ENCODE assay signal across 21 cellular contexts in genomic region chr12:13405961-13406703, GRCh38.
DNase-seq lines count a peak whose midpoint lies in the region; ATAC-seq, FAIRE-seq and TF ChIP-seq lines count a peak whose summit lies in the region.
"Had no signal": no experiment of that assay in that cellular context is flagged by ENCODE, and none has a peak within 500 bp of the region (broad histone marks: within the 10 kb centered on the region; RNA-seq: fewer than 3 reads in every experiment).

No MANE protein-coding gene starts in this region.

- RAD21 ChIA-PET in HCT116 (lab: Charles Lee; ENCODE audit: low non-redundant PET in 1 of 2, low total read pairs in 2 of 2, uncharacterized antibody in 2 of 2, unreplicated experiment in 2 of 2) (no interaction called here), GM12878 (lab: Charles Lee; ENCODE audit: unreplicated experiment) (interaction anchor here (0.9 to 1.2 kb wide), 3 partner anchors 44 to 761 kb away, joined by 3 to 4 read pairs (median 3); no protein-coding TSS in a partner anchor)

- no peak for FAIRE-seq in GM12878 (lab: Jason Lieb, UNC)
- FAIRE-seq: HTR-8/SVneo had no signal

- H2AFZ ChIP-seq in HCT116 (ENCODE audit: low read depth, low read length, poor library complexity, severe bottlenecking), result no peak overlapping the region
- H2AFZ ChIP-seq in GM12878 (ENCODE audit: control insufficient read depth, low read depth, low read length), result no peak overlapping the region
- no peak overlapping the region for H2AFZ ChIP-seq in Karpas-422 (ENCODE audit: low read length)
- H2AFZ ChIP-seq: GM23248 had no signal

- H3K36me3 ChIP-seq in HCT116 (ENCODE audit: control insufficient read depth in 1 of 2, insufficient read depth in 2 of 2, low read length in 2 of 2) (no peaks in the 10 kb centered on the region), GM12878 (ENCODE audit: control insufficient read depth in 2 of 2, insufficient read depth in 2 of 2, low read length in 1 of 2) (no peaks in the 10 kb centered on the region), lung (ENCODE audit: control insufficient read depth in 2 of 2, insufficient read depth in 2 of 2, low read length in 2 of 2) (no peaks in the 10 kb centered on the region), brain microvascular endothelial cell (replicated peaks) (no peaks in the 10 kb centered on the region), Karpas-422 (ENCODE audit: insufficient read depth, low read length) (no peaks in the 10 kb centered on the region)
- H3K36me3 ChIP-seq: HAP-1 had no signal

- CTCF ChIA-PET in HCT116 (lab: Charles Lee), result interaction anchor here (0.6 to 1.1 kb wide), 2 partner anchors 44 to 565 kb away, joined by 3 read pairs; no protein-coding TSS in a partner anchor
- CTCF ChIA-PET in GM12878 (lab: Yijun Ruan, JAX), result interaction anchor here (0.6 to 1.8 kb wide), 6 partner anchors 8 to 458 kb away, joined by 3 to 5 read pairs (median 4); no protein-coding TSS in a partner anchor

- in situ Hi-C loops in GM12878 (cut with MboI), result no loop called here
- in situ Hi-C loops in brain microvascular endothelial cell (cut with HindIII; ENCODE audit: low pct_ligation_motif_present, low sequenced_read_pairs), result no loop called here

- H3K79me2 ChIP-seq in HCT116 (ENCODE audit: insufficient read depth, low read length) (no peaks in the 10 kb centered on the region), GM12878 (ENCODE audit: control insufficient read depth, insufficient read depth, low read length) (no peaks in the 10 kb centered on the region), Karpas-422 (ENCODE audit: low read length) (no peaks in the 10 kb centered on the region)

- H4K20me1 ChIP-seq in HCT116 (ENCODE audit: insufficient read depth) (no peaks in the 10 kb centered on the region), GM12878 (ENCODE audit: control insufficient read depth, insufficient read depth) (no peaks in the 10 kb centered on the region), Karpas-422 (ENCODE audit: insufficient read depth, low read depth, low read length) (no peaks in the 10 kb centered on the region)

- no peak overlapping the region for H3K27ac ChIP-seq in HCT116 (ENCODE audit: low read depth, low read length)
- no peak overlapping the region for H3K27ac ChIP-seq in GM12878 (ENCODE audit: control insufficient read depth, insufficient read depth)
- H3K27ac ChIP-seq in lung (ENCODE audit: low read depth in 1 of 2, low read length in 1 of 2), result no peak overlapping the region
- H3K27ac ChIP-seq in brain microvascular endothelial cell, result no peak overlapping the region
- H3K27ac ChIP-seq in Karpas-422 (ENCODE audit: low read length), result no peak overlapping the region
- H3K27ac ChIP-seq in coronary artery, result no peak overlapping the region
- H3K27ac ChIP-seq: GM23248 had no signal

- H3K9me2 ChIP-seq in HCT116 (ENCODE audit: insufficient read depth) (no peaks in the 10 kb centered on the region), Karpas-422 (replicated peaks; ENCODE audit: insufficient read depth, low read length) (no peaks in the 10 kb centered on the region)

- ATAC-seq in HCT116 (no peak), GM12878 (no peak), lung (ENCODE audit: insufficient read depth, low FRiP score) (no peak)
- ATAC-seq: PC-3 had no signal

- H3K27me3 ChIP-seq in HCT116 (ENCODE audit: insufficient read depth, low read length) (no peaks in the 10 kb centered on the region), GM12878 (replicated peaks in 1 of 2; ENCODE audit: control insufficient read depth in 2 of 2, insufficient read depth in 2 of 2, low read length in 1 of 2) (no peaks in the 10 kb centered on the region; a peak in 1 of 4 replicates), lung (ENCODE audit: control insufficient read depth, insufficient read depth) (no peaks in the 10 kb centered on the region), brain microvascular endothelial cell (replicated peaks) (no peaks in the 10 kb centered on the region), Karpas-422 (ENCODE audit: low read length) (no peaks in the 10 kb centered on the region)

- WGBS in GM12878 (ENCODE audit: insufficient coverage, insufficient replicate concordance, low lambda C conversion rate, missing lambda C conversion rate), result 18% methylated on average over 5 of the region's 5 CpGs
- 81 to 93% methylated on average over 5 of the region's 5 CpGs for WGBS in lung, 2 donors

- TF ChIP-seq POLR2A in HCT116 (IDR thresholded peaks at IDR 0.05; ENCODE audit: borderline replicate concordance, extremely low read depth, insufficient read depth, insufficient read length) (no peak), GM12878 (IDR thresholded peaks at IDR 0.05; ENCODE audit: low read depth, low read length) (no peak)

- H3K9ac ChIP-seq in HCT116 (ENCODE audit: low read length) (no peak overlapping the region), GM12878 (ENCODE audit: control insufficient read depth, insufficient read depth, low read length) (no peak overlapping the region), Karpas-422 (ENCODE audit: low read length) (no peak overlapping the region)
- H3K9ac ChIP-seq: GM23248 had no signal

- H3K4me1 ChIP-seq in HCT116 (ENCODE audit: control insufficient read depth in 1 of 2, insufficient read depth in 2 of 2, low read length in 2 of 2), result no peaks in the 10 kb centered on the region
- no peaks in the 10 kb centered on the region for H3K4me1 ChIP-seq in GM12878 (ENCODE audit: control insufficient read depth, insufficient read depth, low read length)
- peaks cover 0 to 1% of the 10 kb centered on the region in 2 donors for H3K4me1 ChIP-seq in lung (ENCODE audit: control insufficient read depth in 2 of 2, insufficient read depth in 2 of 2, low read length in 2 of 2)
- H3K4me1 ChIP-seq in Karpas-422 (ENCODE audit: low read length), result no peaks in the 10 kb centered on the region
- H3K4me1 ChIP-seq: HAP-1 had no signal

- H3K4me3 ChIP-seq in HCT116 (replicated peaks in 1 of 2; ENCODE audit: low read depth in 1 of 2, low read length in 2 of 2) (no peak overlapping the region), LNCaP clone FGC (ENCODE audit: low read depth, low read length) (no peak overlapping the region), GM12878 (no peak overlapping the region), lung (peak overlapping the region; percentile 6), brain microvascular endothelial cell (ENCODE audit: low read depth, low read length) (no peak overlapping the region), Karpas-422 (ENCODE audit: low read length) (no peak overlapping the region), coronary artery (no peak overlapping the region)
- H3K4me3 ChIP-seq: GM23248, HAP-1 had no signal

- BruUV-seq in HCT116 (replicated peaks; lab: Mats Ljungman, UMichigan), result no TSS peak
- BruUV-seq in GM12878 (replicated peaks; lab: Mats Ljungman, UMichigan), result no TSS peak

- peak; percentile 44 for TF ChIP-seq RAD21 in HCT116 (IDR thresholded peaks at IDR 0.05; ENCODE audit: low read depth)
- peak; percentile 22; the same call in 1 of the 2 replicates for TF ChIP-seq RAD21 in GM12878 (IDR thresholded peaks at IDR 0.05; ENCODE audit: insufficient read depth, low read depth, low read length)

- SMC1A ChIA-PET in GM12878 (lab: Charles Lee; ENCODE audit: uncharacterized antibody, unreplicated experiment), result interaction anchor here (0.7 to 1.4 kb wide), 2 partner anchors 259 to 534 kb away, joined by 3 to 5 read pairs; no protein-coding TSS in a partner anchor

- intact Hi-C loops in HCT116 (cut with micrococcal nuclease), result no loop called here
- intact Hi-C loops in GM12878 (cut with micrococcal nuclease; ENCODE audit: unreplicated experiment), result no loop called here

- TF ChIP-seq CTCF in HCT116 (IDR thresholded peaks at IDR 0.05 in 2 of 3, conservative IDR thresholded peaks at IDR 0.05 in 1 of 3; ENCODE audit: borderline replicate concordance in 1 of 3, insufficient read depth in 1 of 3, low read depth in 2 of 3, low read length in 2 of 3) (no peak), LNCaP clone FGC (IDR thresholded peaks at IDR 0.05; ENCODE audit: control insufficient read depth, extremely low read depth, insufficient read depth) (peak; percentile 36; the same call in 1 of the 2 replicates), GM12878 (IDR thresholded peaks at IDR 0.05 in 2 of 3, conservative IDR thresholded peaks at IDR 0.05 in 1 of 3; ENCODE audit: control insufficient read depth in 2 of 3, extremely low read depth in 1 of 3, insufficient read depth in 1 of 3, low read depth in 3 of 3, low read length in 3 of 3) (peak in 1 of 3 experiments; percentile 22; a peak in 1 of 6 replicates), lung (IDR thresholded peaks at IDR 0.05; ENCODE audit: control extremely low read depth, extremely low read depth) (no peak), brain microvascular endothelial cell (IDR thresholded peaks at IDR 0.05; ENCODE audit: low read depth, low read length, missing control alignments) (no peak), coronary artery (IDR thresholded peaks at IDR 0.05) (no peak)

- DNase-seq in HCT116 (ENCODE audit: low read depth, low spot score), result no peak
- DNase-seq in LNCaP clone FGC (ENCODE audit: low read depth), result no peak
- no peak for DNase-seq in GM12878 (ENCODE audit: low read depth, low spot score)
- no peak for DNase-seq in lung (ENCODE audit: low spot score)
- no peak for DNase-seq in brain microvascular endothelial cell
- no peak for DNase-seq in Karpas-422
- no peak for DNase-seq in coronary artery (ENCODE audit: low spot score)
- DNase-seq: CD4-positive, CD25-positive, alpha-beta regulatory T cell; DMS79 treated with DMSO at 0.1 percent for 48 hours; GM23248; IMR-90; MM.1S; NCI-H1092 treated with DMSO at 0.1 percent for 48 hours; NCI-H1436 treated with DMSO at 0.1 percent for 48 hours; NCI-H1930; NCI-H69; PC-3; RPMI8226; SHP77 had no signal

- H3K9me3 ChIP-seq in HCT116 (ENCODE audit: control insufficient read depth in 1 of 2, insufficient read depth in 1 of 2, low read depth in 1 of 2, low read length in 2 of 2) (no peaks in the 10 kb centered on the region), GM12878 (replicated peaks; ENCODE audit: control insufficient read depth, insufficient read depth, low read length) (no peaks in the 10 kb centered on the region; the same call in 2 of the 3 replicates), lung (ENCODE audit: control insufficient read depth in 2 of 2, insufficient read depth in 1 of 2, low read length in 1 of 2) (peaks cover 5 to 7% of the 10 kb centered on the region in 2 donors), Karpas-422 (ENCODE audit: low read length) (no peaks in the 10 kb centered on the region)
- H3K9me3 ChIP-seq: HAP-1 had no signal

- TF ChIP-seq EP300 in GM12878 (IDR thresholded peaks at IDR 0.05; ENCODE audit: borderline replicate concordance in 1 of 2, control insufficient read depth in 1 of 2, low read depth in 2 of 2, low read length in 2 of 2), result no peak

- POLR2A ChIA-PET in HCT116 (lab: Charles Lee) (no interaction called here), GM12878 (lab: Charles Lee) (no interaction called here)

- H3K4me2 ChIP-seq in HCT116 (ENCODE audit: low read length), result no peak overlapping the region
- no peak overlapping the region for H3K4me2 ChIP-seq in GM12878 (ENCODE audit: control insufficient read depth, insufficient read depth)
- no peak overlapping the region for H3K4me2 ChIP-seq in Karpas-422 (ENCODE audit: low read depth, low read length, poor library complexity, severe bottlenecking)

TF ChIP-seq in HCT116, 20 proteins besides CTCF, POLR2A, EP300 and RAD21 (continues in another document):
- TF ChIP-seq EZH2phosphoT487 (IDR thresholded peaks at IDR 0.05; ENCODE audit: borderline replicate concordance), result no peak

TF ChIP-seq in GM12878, 131 proteins besides CTCF, POLR2A, EP300 and RAD21 (continues in another document):
- TF ChIP-seq FOXK2 (IDR thresholded peaks at IDR 0.05), result no peak

Comparison
In these comparisons a context has a peak if more than half of its experiments do, and no peak if none do; other contexts are left out.
1. Of the 18 proteins assayed by ChIP-seq in both GM12878 and HCT116: peak only in GM12878: none; only in HCT116: none; in both: RAD21; in neither: 16; mixed calls (peak in some experiments, not most) for 1.